Comparison of ENCODE assay signal across 27 cellular contexts in genomic region chr1:207009182-207009850, GRCh38. TPM values are rescaled to one million over a fixed set of nuclear protein-coding genes. Genes with fewer than 3 reads are reported as not detected.
DNase-seq lines count a peak whose midpoint lies in the region; ATAC-seq and TF ChIP-seq lines count a peak whose summit lies in the region.
"Had no signal": no experiment of that assay in that cellular context is flagged by ENCODE, and none has a peak within 500 bp of the region (broad histone marks: within the 10 kb centered on the region; RNA-seq: fewer than 3 reads in every experiment).

No MANE protein-coding gene starts in this region.

- DNase-seq in COLO829 (ENCODE audit: low spot score) (peak; percentile 96), SK-MEL-5 (ENCODE audit: low read depth, low spot score) (peak; percentile 89), left lung (no peak), sciatic nerve (ENCODE audit: low spot score) (no peak), foreskin keratinocyte (no peak), amniotic stem cell (lab: John Stamatoyannopoulos, UW) (no peak)
- no peak for DNase-seq in stimulated activated CD4-positive, alpha-beta T cell treated with anti-CD3 and anti-CD28 coated beads, Interleukin-2, amount 100 ng/mL, for 48 hours
- DNase-seq: activated CD4-positive, alpha-beta T cell treated with anti-CD3 and anti-CD28 coated beads for 36 hours; activated CD8-positive, alpha-beta memory T cell treated with anti-CD3 and anti-CD28 coated beads for 24 hours; activated effector memory CD4-positive, alpha-beta T cell treated with Interleukin-2 at 50 U/mL for 16 hours; activated naive CD8-positive, alpha-beta T cell treated with anti-CD3 and anti-CD28 coated beads for 36 hours; central memory CD4-positive, alpha-beta T cell; dermis blood vessel endothelial cell; H7; KBM-7; MG63; NCI-H2029 treated with DMSO at 0.1 percent for 48 hours; posterior cingulate gyrus; sigmoid colon; trophoblast cell had no signal

- no peaks in the 10 kb centered on the region for H3K9me3 ChIP-seq in left lung
- H3K9me3 ChIP-seq: sigmoid colon had no signal

- H3K4me3 ChIP-seq in left lung, result no peak overlapping the region
- H3K4me3 ChIP-seq: MG63, neural progenitor cell, sigmoid colon, SK-N-MC had no signal

- H3K27me3 ChIP-seq in left lung, result no peaks in the 10 kb centered on the region
- H3K27me3 ChIP-seq in foreskin keratinocyte, result no peaks in the 10 kb centered on the region
- H3K27me3 ChIP-seq: MG63, neural progenitor cell, sigmoid colon had no signal

- TF ChIP-seq CTCF in left lung (IDR thresholded peaks at IDR 0.05), result no peak
- TF ChIP-seq CTCF in foreskin keratinocyte (conservative IDR thresholded peaks at IDR 0.05), result no peak

- H3K27ac ChIP-seq in left lung (peak overlapping the region; percentile 7 to 69), foreskin keratinocyte (no peak overlapping the region)
- H3K27ac ChIP-seq: neural progenitor cell, sigmoid colon, SK-N-MC had no signal

- in situ Hi-C loops in SK-MEL-5 (cut with HindIII; ENCODE audit: low pct_unique_long_range_greater_than_20kb, low sequenced_read_pairs), result no loop called here

- intact Hi-C loops in left lung (cut with DNase I), result no loop called here
- intact Hi-C loops in sciatic nerve (cut with DNase I), result no loop called here

- no peaks in the 10 kb centered on the region for H3K36me3 ChIP-seq in left lung
- H3K36me3 ChIP-seq: MG63, neural progenitor cell, sigmoid colon had no signal

- no peak for ATAC-seq in left lung
- peak; percentile 63 for ATAC-seq in sciatic nerve
- ATAC-seq in foreskin keratinocyte, result no peak
- ATAC-seq in HG02870 (IDR thresholded peaks at IDR 0.05; ENCODE audit: unreplicated experiment), result no peak
- ATAC-seq: activated CD4-positive, alpha-beta T cell treated with anti-CD3 and anti-CD28 coated beads for 36 hours had no signal

- peaks cover 5 to 14% of the 10 kb centered on the region in 2 donors for H3K4me1 ChIP-seq in left lung
- H3K4me1 ChIP-seq in foreskin keratinocyte, result peaks cover 25% of the 10 kb centered on the region
- H3K4me1 ChIP-seq: neural progenitor cell had no signal

RNA-seq across cellular contexts. Expression of gene C1orf116, which starts 23.2 kb away (rescaled TPM):
- total RNA-seq in SK-MEL-5 (2014; rRNA removed; shearing (Covaris generic)), result 0.13 and 0.50 TPM in 2 replicates
- 0.08 and 0.13 TPM in 2 replicates for polyA plus RNA-seq in SK-MEL-5 (2015; cell fraction: cytosol; rRNA removed)
- polyA plus RNA-seq in SK-MEL-5 (2015; cell fraction: nucleus; rRNA removed), result not detected in 2 replicates
- total RNA-seq in left lung (100 to 1,000 TPM; 101 to 212 TPM), sciatic nerve (0.49 TPM), foreskin keratinocyte (76.9 and 78.2 TPM in 2 replicates)
- polyA plus RNA-seq in foreskin keratinocyte, result 56.6 and 69.5 TPM in 2 replicates
- total RNA-seq: lung microvascular endothelial cell; T-helper 2 cell treated with Interferon-gamma antibody and Interleukin-4, amounts not matched to agents 100 ng/mL and 5 ng/mL, for 36 hours had no signal
- polyA plus RNA-seq: BJ had no signal

RNA-seq across cellular contexts. Expression of gene FCAMR, which starts 39.1 kb away (rescaled TPM):
- total RNA-seq in SK-MEL-5 (2014; rRNA removed; shearing (Covaris generic)), result not detected in 2 replicates
- not detected in 2 replicates for polyA plus RNA-seq in SK-MEL-5 (2015; cell fraction: cytosol; rRNA removed)
- polyA plus RNA-seq in SK-MEL-5 (2015; cell fraction: nucleus; rRNA removed), result not detected in 2 replicates
- total RNA-seq in left lung (not detected), sciatic nerve (not detected), foreskin keratinocyte (not detected in 2 replicates)
- polyA plus RNA-seq in foreskin keratinocyte, result not detected in 2 replicates
- total RNA-seq: activated CD4-positive, alpha-beta T cell treated with anti-CD3 and anti-CD28 coated beads for 36 hours; activated naive CD8-positive, alpha-beta T cell treated with anti-CD3 and anti-CD28 coated beads for 36 hours; astrocyte; dermis blood vessel endothelial cell; H7; lung microvascular endothelial cell; sigmoid colon had no signal
- polyA plus RNA-seq: BJ had no signal

RNA-seq across cellular contexts. Expression of gene YOD1, which starts 41.7 kb away (rescaled TPM):
- 9.2 and 9.4 TPM in 2 replicates for total RNA-seq in SK-MEL-5 (2014; rRNA removed; shearing (Covaris generic))
- polyA plus RNA-seq in SK-MEL-5 (2015; cell fraction: cytosol; rRNA removed), result 2.3 and 3.0 TPM in 2 replicates
- 30.5 and 32.9 TPM in 2 replicates for polyA plus RNA-seq in SK-MEL-5 (2015; cell fraction: nucleus; rRNA removed)
- total RNA-seq in left lung (1 to 10 TPM; 7.3 to 9.9 TPM), sciatic nerve (15.3 TPM), foreskin keratinocyte (9.3 and 9.6 TPM in 2 replicates)
- polyA plus RNA-seq in foreskin keratinocyte, result 1.8 and 2.3 TPM in 2 replicates

RNA-seq across cellular contexts. Expression of gene PFKFB2, which starts 43.8 kb away (rescaled TPM):
- total RNA-seq in SK-MEL-5 (2014; rRNA removed; shearing (Covaris generic)), result 24.0 and 24.9 TPM in 2 replicates
- 11.0 and 16.9 TPM in 2 replicates for polyA plus RNA-seq in SK-MEL-5 (2015; cell fraction: cytosol; rRNA removed)
- polyA plus RNA-seq in SK-MEL-5 (2015; cell fraction: nucleus; rRNA removed), result 35.4 and 47.0 TPM in 2 replicates
- total RNA-seq in left lung (10 to 100 TPM; 52.6 to 63.8 TPM), sciatic nerve (16.7 TPM), foreskin keratinocyte (12.1 and 12.5 TPM in 2 replicates)
- 2.6 and 3.1 TPM in 2 replicates for polyA plus RNA-seq in foreskin keratinocyte

Comparison
In these comparisons a context has a peak if more than half of its experiments do, and no peak if none do; other contexts are left out.
1. DNase-seq: peak in COLO829 (single experiment) and SK-MEL-5 (single experiment); none in left lung (0 of 2), sciatic nerve (single experiment), foreskin keratinocyte (0 of 2), amniotic stem cell (single experiment) and stimulated activated CD4-positive, alpha-beta T cell treated with anti-CD3 and anti-CD28 coated beads, Interleukin-2, amount 100 ng/mL, for 48 hours (0 of 2).
2. RNA of gene C1orf116, which starts 23.2 kb away (total RNA-seq): 101 to 212 TPM in left lung and 76.9 to 78.2 TPM in foreskin keratinocyte; 0.13 to 0.50 TPM in SK-MEL-5 and 0.49 TPM in sciatic nerve (single experiment); every median in the first group is over 10 times any median in the second.